ENCODE assay signal across 10 cellular contexts in genomic region chr12:57606016-57606311, GRCh38. TPM values are rescaled to one million over a fixed set of nuclear protein-coding genes. Genes with fewer than 3 reads are reported as not detected.
DNase-seq lines count a peak whose midpoint lies in the region; ATAC-seq and TF ChIP-seq lines count a peak whose summit lies in the region.
"Had no signal": no experiment of that assay in that cellular context is flagged by ENCODE, and none has a peak within 500 bp of the region (broad histone marks: within the 10 kb centered on the region; RNA-seq: fewer than 3 reads in every experiment).

No MANE protein-coding gene starts in this region.

- H3K9ac ChIP-seq in SK-N-SH: no peak overlapping the region
- no peak overlapping the region for H3K9ac ChIP-seq in rectal smooth muscle tissue (ENCODE audit: low read length)
- H3K9ac ChIP-seq in GM23248: no peak overlapping the region

- H3K79me2 ChIP-seq in SK-N-SH (ENCODE audit: insufficient read depth) (peaks cover 6% of the 10 kb centered on the region; the same call in 1 of the 2 replicates), GM23248 (ENCODE audit: insufficient read depth) (no peaks in the 10 kb centered on the region)

- H3K9me2 ChIP-seq in SK-N-SH: no peaks in the 10 kb centered on the region
- H3K9me2 ChIP-seq in GM23248 (ENCODE audit: insufficient read depth): no peaks in the 10 kb centered on the region

- no peak for ATAC-seq in SK-N-SH treated with all-trans-retinoic acid at 6 μM for 48 hours

- H3K36me3 ChIP-seq in SK-N-SH (replicated peaks in 1 of 2; ENCODE audit: control insufficient read depth in 1 of 2, insufficient read depth in 2 of 2, low read length in 1 of 2) (peaks cover 4 to 45% of the 10 kb centered on the region in 2 experiments), rectal smooth muscle tissue (ENCODE audit: control insufficient read depth, insufficient read depth, low read length) (peaks cover 4% of the 10 kb centered on the region), GM23248 (ENCODE audit: low read depth) (no peaks in the 10 kb centered on the region)

- H3F3A ChIP-seq in SK-N-SH (replicated peaks; ENCODE audit: insufficient read depth) (peaks cover 6% of the 10 kb centered on the region), GM23248 (ENCODE audit: insufficient read depth) (peaks cover 5% of the 10 kb centered on the region; the same call in 1 of the 2 replicates)

- H4K20me1 ChIP-seq in SK-N-SH (ENCODE audit: insufficient read depth) (no peaks in the 10 kb centered on the region), GM23248 (ENCODE audit: insufficient read depth) (no peaks in the 10 kb centered on the region)

- 95% methylated on average over 1 of the region's 1 CpG for WGBS in SK-N-SH (ENCODE audit: low lambda C conversion rate)
- WGBS in GM23248 (ENCODE audit: low coverage in 1 of 2, low lambda C conversion rate in 2 of 2, missing lambda C conversion rate in 2 of 2), 2 experiments: 94% methylated on average over 1 of the region's 1 CpG

- H3K4me1 ChIP-seq in SK-N-SH (ENCODE audit: control insufficient read depth in 1 of 2, insufficient read depth in 2 of 2, low read depth in 1 of 2, low read length in 1 of 2) (peaks cover 9 to 30% of the 10 kb centered on the region in 2 experiments; a peak in 3 of 4 replicates), rectal smooth muscle tissue (ENCODE audit: control insufficient read depth, insufficient read depth, low read length) (peaks cover 14% of the 10 kb centered on the region), GM23248 (ENCODE audit: insufficient read depth) (peaks cover 18% of the 10 kb centered on the region)

- peak overlapping the region; percentile 86 to 91; a peak in 3 of 4 replicates for H3K4me3 ChIP-seq in SK-N-SH (ENCODE audit: low read depth in 2 of 2, low read length in 1 of 2)
- peak overlapping the region; percentile 39 for H3K4me3 ChIP-seq in rectal smooth muscle tissue (ENCODE audit: low read length)
- H3K4me3 ChIP-seq in GM23248: no peak overlapping the region

- in situ Hi-C loops in GM23248 (cut with MboI): no loop called here

- H3K27ac ChIP-seq in SK-N-SH (ENCODE audit: low read depth in 2 of 2, low read length in 1 of 2): no peak overlapping the region
- peak overlapping the region; percentile 97 for H3K27ac ChIP-seq in caudate nucleus (ENCODE audit: low read depth, low read length)
- H3K27ac ChIP-seq in rectal smooth muscle tissue (ENCODE audit: low read depth, low read length): peak overlapping the region; percentile 95
- no peak overlapping the region for H3K27ac ChIP-seq in GM23248

- H2AFZ ChIP-seq in SK-N-SH (ENCODE audit: low read depth): no peak overlapping the region
- no peak overlapping the region for H2AFZ ChIP-seq in GM23248

- no peak for TF ChIP-seq EP300 in SK-N-SH (IDR thresholded peaks at IDR 0.05; ENCODE audit: borderline replicate concordance in 1 of 2, low read depth in 1 of 2, low read length in 1 of 2)

- DNase-seq in SK-N-SH (no peak), caudate nucleus (lab: John Stamatoyannopoulos, UW) (no peak), GM23248 (no peak), HEK293T (ENCODE audit: extremely low spot score) (no peak)
- DNase-seq: hippocampal formation, NCI-H510A treated with DMSO at 0.1 percent for 48 hours, SW 1271 had no signal

- peak overlapping the region; percentile 77 for H3K4me2 ChIP-seq in SK-N-SH
- no peak overlapping the region for H3K4me2 ChIP-seq in GM23248 (ENCODE audit: unreplicated experiment)

- TF ChIP-seq RAD21 in SK-N-SH (IDR thresholded peaks at IDR 0.05; ENCODE audit: low read length): no peak

- H3K9me3 ChIP-seq in SK-N-SH: no peaks in the 10 kb centered on the region
- H3K9me3 ChIP-seq in GM23248 (ENCODE audit: low read depth): no peaks in the 10 kb centered on the region
- H3K9me3 ChIP-seq: tibial nerve had no signal

- no peaks in the 10 kb centered on the region for H3K27me3 ChIP-seq in SK-N-SH (ENCODE audit: insufficient read depth)
- no peaks in the 10 kb centered on the region for H3K27me3 ChIP-seq in rectal smooth muscle tissue (ENCODE audit: control insufficient read depth, insufficient read depth, low read length)
- H3K27me3 ChIP-seq in GM23248 (replicated peaks; ENCODE audit: insufficient read depth): no peaks in the 10 kb centered on the region
- H3K27me3 ChIP-seq: tibial nerve had no signal

- POLR2A ChIA-PET in SK-N-SH (lab: Yijun Ruan, JAX): interaction anchor here (1.0 to 1.5 kb wide), 2 partner anchors 10 to 11 kb away, joined by 4 to 5 read pairs; no protein-coding TSS in a partner anchor
- POLR2A ChIA-PET in HEK293T (lab: Yijun Ruan, JAX): no interaction called here

- CTCF ChIA-PET in SK-N-SH (lab: Yijun Ruan, JAX) (interaction anchor here (0.6 to 7.6 kb wide), 7 partner anchors 14 to 1417 kb away, joined by 3 to 65 read pairs (median 6); partner anchors contain the start of gene B4GALNT1), HEK293T (lab: Yijun Ruan, JAX) (no interaction called here)

- TF ChIP-seq CTCF in SK-N-SH (IDR thresholded peaks at IDR 0.05): no peak

TF ChIP-seq in SK-N-SH, 30 proteins besides CTCF, POLR2A, EP300 and RAD21 (continues in another document):
- TF ChIP-seq IRF3 (IDR thresholded peaks at IDR 0.05; ENCODE audit: low read depth, low read length): no peak
- no peak for TF ChIP-seq SMC3 (IDR thresholded peaks at IDR 0.05; ENCODE audit: low read depth, low read length)
- TF ChIP-seq NFIC (IDR thresholded peaks at IDR 0.05; ENCODE audit: borderline replicate concordance): no peak

TF ChIP-seq in SK-N-SH treated with all-trans-retinoic acid at 6 μM for 48 hours, 23 proteins besides CTCF, POLR2A, EP300 and RAD21 (continues in another document):
- TF ChIP-seq ZFP30 (CRISPR knock-in tag; IDR thresholded peaks at IDR 0.05) (no peak), PATZ1 (CRISPR knock-in tag; IDR thresholded peaks at IDR 0.05; ENCODE audit: borderline replicate concordance) (no peak)

TF ChIP-seq in HEK293T, 16 proteins besides CTCF, POLR2A, EP300 and RAD21:
- no peak for TF ChIP-seq SUZ12 (IDR thresholded peaks at IDR 0.05)
- no peak for TF ChIP-seq BHLHE40 (IDR thresholded peaks at IDR 0.05; ENCODE audit: borderline replicate concordance)
- TF ChIP-seq FOXM1 (IDR thresholded peaks at IDR 0.05; ENCODE audit: borderline replicate concordance): no peak
- TF ChIP-seq L3MBTL2 (conservative IDR thresholded peaks at IDR 0.05): no peak

RNA-seq across cellular contexts. Expression of gene DTX3, which starts 1.3 kb away (rescaled TPM):
- polyA plus RNA-seq in SK-N-SH (2012; rRNA removed) (61.2 and 62.6 TPM in 2 replicates), GM23248 (2016; fragmentation: Nextera tagmentation; extraction: Ambion mirVana) (7.7 and 8.7 TPM in 2 replicates)
- 21.8 and 33.1 TPM in 2 replicates for polyA plus RNA-seq in SK-N-SH (2012; cell fraction: cytosol; rRNA removed)
- polyA plus RNA-seq in SK-N-SH (2012; cell fraction: nucleus; rRNA removed): 312 and 331 TPM in 2 replicates
- 12.3 and 19.6 TPM in 2 replicates for total RNA-seq in GM23248 (2014; rRNA removed; shearing (Covaris generic))

RNA-seq across cellular contexts. Expression of gene ARHGEF25, which starts 5.3 kb away (rescaled TPM):
- 48.1 and 51.6 TPM in 2 replicates for polyA plus RNA-seq in SK-N-SH (2012; rRNA removed)
- polyA plus RNA-seq in SK-N-SH (2012; cell fraction: cytosol; rRNA removed): 39.3 and 41.6 TPM in 2 replicates
- 220 and 239 TPM in 2 replicates for polyA plus RNA-seq in SK-N-SH (2012; cell fraction: nucleus; rRNA removed)
- total RNA-seq in GM23248 (2014; rRNA removed; shearing (Covaris generic)): 24.2 and 43.0 TPM in 2 replicates
- 0.24 and 0.60 TPM in 2 replicates for polyA plus RNA-seq in GM23248 (2016; fragmentation: Nextera tagmentation; extraction: Ambion mirVana)

RNA-seq across cellular contexts. Expression of gene PIP4K2C, which starts 15.0 kb away (rescaled TPM):
- polyA plus RNA-seq in SK-N-SH (2012; rRNA removed) (34.2 and 40.1 TPM in 2 replicates), GM23248 (2016; fragmentation: Nextera tagmentation; extraction: Ambion mirVana) (20.7 and 22.5 TPM in 2 replicates)
- 35.5 and 40.3 TPM in 2 replicates for polyA plus RNA-seq in SK-N-SH (2012; cell fraction: cytosol; rRNA removed)
- 25.2 and 35.0 TPM in 2 replicates for polyA plus RNA-seq in SK-N-SH (2012; cell fraction: nucleus; rRNA removed)
- total RNA-seq in GM23248 (2014; rRNA removed; shearing (Covaris generic)): 21.5 and 27.3 TPM in 2 replicates

RNA-seq across cellular contexts. Expression of gene B4GALNT1, which starts 27.0 kb away (rescaled TPM):
- 5.2 and 5.3 TPM in 2 replicates for polyA plus RNA-seq in SK-N-SH (2012; rRNA removed)
- polyA plus RNA-seq in SK-N-SH (2012; cell fraction: cytosol; rRNA removed): 3.0 and 5.1 TPM in 2 replicates
- polyA plus RNA-seq in SK-N-SH (2012; cell fraction: nucleus; rRNA removed): 11.1 and 15.0 TPM in 2 replicates
- total RNA-seq in GM23248 (2014; rRNA removed; shearing (Covaris generic)): 7.8 and 8.6 TPM in 2 replicates
- 4.7 and 5.4 TPM in 2 replicates for polyA plus RNA-seq in GM23248 (2016; fragmentation: Nextera tagmentation; extraction: Ambion mirVana)

RNA-seq across cellular contexts. Expression of gene KIF5A, which starts 56.1 kb away (rescaled TPM):
- polyA plus RNA-seq in SK-N-SH (2012; rRNA removed) (6.2 and 8.9 TPM in 2 replicates), GM23248 (2016; fragmentation: Nextera tagmentation; extraction: Ambion mirVana) (0.15 and 0.18 TPM in 2 replicates)
- polyA plus RNA-seq in SK-N-SH (2012; cell fraction: cytosol; rRNA removed): 2.8 and 3.8 TPM in 2 replicates
- 32.0 and 36.4 TPM in 2 replicates for polyA plus RNA-seq in SK-N-SH (2012; cell fraction: nucleus; rRNA removed)
- under 0.01 and 0.11 TPM in 2 replicates for total RNA-seq in GM23248 (2014; rRNA removed; shearing (Covaris generic))

Comparison
In these comparisons a context has a peak if more than half of its experiments do, and no peak if none do; other contexts are left out.
1. H3K27ac ChIP-seq: peak in caudate nucleus (single experiment) and rectal smooth muscle tissue (single experiment); none in SK-N-SH (0 of 2) and GM23248 (single experiment).
2. RNA of gene ARHGEF25, which starts 5.3 kb away (polyA plus RNA-seq): 39.3 to 239 TPM in SK-N-SH; 0.24 to 0.60 TPM in GM23248; every median in the first group is over 10 times any median in the second.